Comparison of ENCODE assay signal across 16 cellular contexts in the genomic region with DNA sequence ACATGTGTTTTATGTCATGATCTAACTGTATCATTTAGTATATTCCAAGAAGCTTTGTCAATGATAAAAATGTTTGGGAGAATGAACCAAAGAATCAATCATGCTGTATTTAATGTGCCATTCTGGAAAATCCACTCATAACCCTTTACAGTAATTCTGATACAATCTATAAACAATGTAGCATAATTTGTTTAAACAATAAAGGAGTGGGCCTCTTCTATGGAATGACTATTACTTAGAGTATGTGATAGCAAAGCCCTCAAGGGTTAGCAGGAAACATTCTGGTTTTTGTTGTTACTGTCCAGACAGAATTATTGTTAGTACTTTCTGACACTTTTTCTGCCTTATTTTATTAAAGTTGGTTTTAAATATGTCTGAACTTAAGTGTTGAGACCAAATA.
DNase-seq lines count a peak whose midpoint lies in the region; ATAC-seq and TF ChIP-seq lines count a peak whose summit lies in the region.
"Had no signal": no experiment of that assay in that cellular context is flagged by ENCODE, and none has a peak within 500 bp of the region (broad histone marks: within the 10 kb centered on the region; RNA-seq: fewer than 3 reads in every experiment).

No MANE protein-coding gene starts in this region.

- H3K4me3 ChIP-seq in mesenchymal stem cell (ENCODE audit: insufficient read depth in 1 of 2, low read depth in 1 of 2, low read length in 2 of 2): no peak overlapping the region
- H3K4me3 ChIP-seq: A549; BLaER1 treated with 17β-estradiol and CSF1 and Interleukin-3, amounts not matched to agents 10 nM and 100 nM had no signal

- no peak overlapping the region for H4K91ac ChIP-seq in mesenchymal stem cell (ENCODE audit: low read length)

- no peak overlapping the region for H2AK5ac ChIP-seq in mesenchymal stem cell (ENCODE audit: low read length, severe bottlenecking)

- H2BK120ac ChIP-seq in mesenchymal stem cell (ENCODE audit: low read depth, low read length): no peak overlapping the region

- H3K4me1 ChIP-seq in mesenchymal stem cell (ENCODE audit: control insufficient read depth, insufficient read depth, low read depth, low read length): no peaks in the 10 kb centered on the region
- H3K4me1 ChIP-seq: A549, Caco-2 had no signal

- no peak overlapping the region for H4K8ac ChIP-seq in mesenchymal stem cell (ENCODE audit: low read length)

- H3K23ac ChIP-seq in mesenchymal stem cell (ENCODE audit: low read length in 2 of 2): no peak overlapping the region

- H3K27ac ChIP-seq in mesenchymal stem cell (ENCODE audit: low read length, poor library complexity, severe bottlenecking): no peak overlapping the region
- H3K27ac ChIP-seq: 22Rv1; A549; BLaER1 treated with 17β-estradiol and CSF1 and Interleukin-3, amounts not matched to agents 10 nM and 100 nM; C4-2B had no signal

- no peak overlapping the region for H3K4ac ChIP-seq in mesenchymal stem cell (ENCODE audit: low read depth in 1 of 2, low read length in 2 of 2)

- H3K9me3 ChIP-seq in mesenchymal stem cell (ENCODE audit: control insufficient read depth, low read length): peaks cover 3% of the 10 kb centered on the region
- H3K9me3 ChIP-seq: A549, Caco-2 had no signal

- no peaks in the 10 kb centered on the region for H3K27me3 ChIP-seq in mesenchymal stem cell (ENCODE audit: control insufficient read depth in 1 of 2, insufficient read depth in 1 of 2, low read length in 2 of 2)
- H3K27me3 ChIP-seq: BLaER1 treated with 17β-estradiol and CSF1 and Interleukin-3, amounts not matched to agents 10 nM and 100 nM had no signal

- H3K4me2 ChIP-seq in mesenchymal stem cell (ENCODE audit: low read length, poor library complexity, severe bottlenecking): no peak overlapping the region
- H3K4me2 ChIP-seq: A549; BLaER1 treated with 17β-estradiol and CSF1 and Interleukin-3, amounts not matched to agents 10 nM and 100 nM had no signal

- H3K18ac ChIP-seq in mesenchymal stem cell (ENCODE audit: low read depth in 1 of 2, low read length in 2 of 2): no peak overlapping the region

- no peak overlapping the region for H3K14ac ChIP-seq in mesenchymal stem cell (ENCODE audit: low read length in 2 of 2)

- H2BK5ac ChIP-seq in mesenchymal stem cell (ENCODE audit: low read depth, low read length, poor library complexity, severe bottlenecking): no peak overlapping the region

- H3K36me3 ChIP-seq in mesenchymal stem cell (ENCODE audit: control insufficient read depth in 1 of 2, insufficient read depth in 2 of 2, low read depth in 1 of 2, low read length in 2 of 2): no peaks in the 10 kb centered on the region
- H3K36me3 ChIP-seq: BLaER1 treated with 17β-estradiol and CSF1 and Interleukin-3, amounts not matched to agents 10 nM and 100 nM had no signal

- no peaks in the 10 kb centered on the region for H3K79me1 ChIP-seq in mesenchymal stem cell (replicated peaks; ENCODE audit: low read length, poor library complexity, severe bottlenecking)

- no peak overlapping the region for H2AFZ ChIP-seq in mesenchymal stem cell (ENCODE audit: low read depth, low read length)

- no peak overlapping the region for H2BK12ac ChIP-seq in mesenchymal stem cell (ENCODE audit: low read length in 2 of 2)

- DNase-seq in SK-N-DZ (ENCODE audit: low spot score) (peak; percentile 22), mesenchymal stem cell (peak; percentile 9)
- no peak for DNase-seq in activated naive CD4-positive, alpha-beta T cell treated with anti-CD3 and anti-CD28 coated beads, Interleukin-2, amount 50 U/mL, for 16 hours
- DNase-seq: AML-193; Caco-2; Calu3; CD4-positive, alpha-beta T cell; CD8-positive, alpha-beta T cell; DMS79 treated with DMSO at 0.1 percent for 48 hours; GF-D8 had no signal

- H2BK15ac ChIP-seq in mesenchymal stem cell (ENCODE audit: low read depth, poor library complexity, severe bottlenecking): no peak overlapping the region

- H3K9ac ChIP-seq in mesenchymal stem cell (ENCODE audit: low read length): no peak overlapping the region
- H3K9ac ChIP-seq: BLaER1 treated with 17β-estradiol and CSF1 and Interleukin-3, amounts not matched to agents 10 nM and 100 nM had no signal

- ATAC-seq in SK-N-SH treated with all-trans-retinoic acid at 6 μM for 48 hours: no peak
- no peak for ATAC-seq in HG02759 (IDR thresholded peaks at IDR 0.05; ENCODE audit: unreplicated experiment)
- ATAC-seq: A549; CD8-positive, alpha-beta T cell had no signal

TF ChIP-seq in SK-N-SH treated with all-trans-retinoic acid at 6 μM for 48 hours, 23 proteins besides CTCF, POLR2A, EP300 and RAD21:
- TF ChIP-seq RARB (CRISPR knock-in tag; IDR thresholded peaks at IDR 0.05) (no peak), ZC3H10 (CRISPR knock-in tag; IDR thresholded peaks at IDR 0.05) (no peak), BACH2 (CRISPR knock-in tag; IDR thresholded peaks at IDR 0.05; ENCODE audit: borderline replicate concordance) (0 out of 2 replicates have a peak, but pooled peaks have one; percentile 78), SNAI2 (CRISPR knock-in tag; IDR thresholded peaks at IDR 0.05) (no peak), ESRRG (CRISPR knock-in tag; IDR thresholded peaks at IDR 0.05) (no peak), TSHZ2 (CRISPR knock-in tag; IDR thresholded peaks at IDR 0.05) (peak; percentile 36; the same call in 1 of the 2 replicates), GLIS3 (CRISPR knock-in tag; IDR thresholded peaks at IDR 0.05) (no peak), TCF4 (CRISPR knock-in tag; IDR thresholded peaks at IDR 0.05; ENCODE audit: borderline replicate concordance) (peak; percentile 85), ISL1 (CRISPR knock-in tag; IDR thresholded peaks at IDR 0.05) (peak; percentile 72)
